ENCODE assay signal across 20 cellular contexts in genomic region chr9:79210541-79211243, GRCh38.
DNase-seq lines count a peak whose midpoint lies in the region; ATAC-seq and TF ChIP-seq lines count a peak whose summit lies in the region.
"Had no signal": no experiment of that assay in that cellular context is flagged by ENCODE, and none has a peak within 500 bp of the region (broad histone marks: within the 10 kb centered on the region; RNA-seq: fewer than 3 reads in every experiment).

No MANE protein-coding gene starts in this region.

- H3K36me3 ChIP-seq in tibial artery, result no peaks in the 10 kb centered on the region

- intact Hi-C loops in tibial artery (cut with DNase I; ENCODE audit: low total_unique reads), result no loop called here

- TF ChIP-seq CTCF in tibial artery (IDR thresholded peaks at IDR 0.05), result no peak

- no peak overlapping the region for H3K27ac ChIP-seq in tibial artery
- H3K27ac ChIP-seq: SK-N-MC had no signal

- ATAC-seq in GM21381 (IDR thresholded peaks at IDR 0.05; ENCODE audit: unreplicated experiment), result no peak
- ATAC-seq: GM23338, HCT116, K562 had no signal

- DNase-seq in NCI-H1417 (lab: John Stamatoyannopoulos, UW) (peak in 2 of 3 experiments; percentile 21 to 46), NCI-H1417 treated with DMSO at 0.1 percent for 48 hours (lab: John Stamatoyannopoulos, UW) (no peak), EH (ENCODE audit: low read depth) (peak; percentile 10), NCI-H1436 (lab: John Stamatoyannopoulos, UW) (peak; percentile 0), RPMI7951 (ENCODE audit: low read depth) (peak; percentile 54), Ammon's horn (ENCODE audit: low spot score) (no peak), tibial artery (no peak)
- DNase-seq: 8988T; COR-L47; DMS 273 treated with DMSO at 0.1 percent for 48 hours; MV-4-11; NCI-H2227 treated with DMSO at 0.1 percent for 48 hours; NCI-H524 treated with DMSO at 0.1 percent for 48 hours; NK-92 treated with Interleukin-12 subunit alpha and Interleukin-12 subunit beta, amount 100 ng/mL, for 24 hours; SHP77 had no signal

- H3K27me3 ChIP-seq in tibial artery, result no peaks in the 10 kb centered on the region

- H3K9me3 ChIP-seq in tibial artery, result no peaks in the 10 kb centered on the region

- no peak overlapping the region for H3K4me3 ChIP-seq in tibial artery
- H3K4me3 ChIP-seq: GM23338, K562, SK-N-MC had no signal

- no peaks in the 10 kb centered on the region for H3K4me1 ChIP-seq in tibial artery

Comparison
In these comparisons a context has a peak if more than half of its experiments do, and no peak if none do; other contexts are left out.
1. DNase-seq: peak in NCI-H1417 (2 of 3), EH (single experiment), NCI-H1436 (single experiment) and RPMI7951 (single experiment); none in NCI-H1417 treated with DMSO at 0.1 percent for 48 hours (single experiment), Ammon's horn (single experiment) and tibial artery (0 of 2).